8 cellular contexts compared by ENCODE assay signal in genomic region chr19:39539519-39540332, GRCh38.
A peak's percentile ranks its signal among the peaks of the same experiment; 100 is the strongest.
DNase-seq lines count a peak whose midpoint lies in the region; ATAC-seq, FAIRE-seq and TF ChIP-seq lines count a peak whose summit lies in the region.

A gene with protein sequence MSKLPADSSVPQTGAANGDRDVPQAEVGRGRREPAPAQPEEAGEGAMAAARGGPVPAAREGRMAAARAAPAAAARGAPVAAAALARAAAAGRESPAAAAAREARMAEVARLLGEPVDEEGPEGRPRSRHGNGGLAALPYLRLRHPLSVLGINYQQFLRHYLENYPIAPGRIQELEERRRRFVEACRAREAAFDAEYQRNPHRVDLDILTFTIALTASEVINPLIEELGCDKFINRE (minus strand): TSS chr19:39540161. CDS start chr19:39540079, 82 bp downstream.

- H3K4me2 ChIP-seq in OCI-LY3 (ENCODE audit: low read length), result peak within 1 kb of the TSS; percentile 97

- 0 out of 2 replicates have a peak, but pooled peaks cover 4% of the 10 kb centered on the region for H3K27me3 ChIP-seq in OCI-LY3 (ENCODE audit: low read depth, low read length)

- no peaks in the 10 kb centered on the region for H3K9me3 ChIP-seq in OCI-LY3 (ENCODE audit: insufficient read depth, low read length)

- peak within 1 kb of the TSS; percentile 94 for H3K4me3 ChIP-seq in OCI-LY3 (ENCODE audit: low read length)

- TF ChIP-seq CTCF in D721Med (IDR thresholded peaks at IDR 0.05; ENCODE audit: insufficient read depth, missing control alignments) (peak; percentile 83), OCI-LY3 (IDR thresholded peaks at IDR 0.05; ENCODE audit: low read depth, low read length) (peak; percentile 73)

- H3K4me1 ChIP-seq in OCI-LY3 (ENCODE audit: low read length), result peaks cover 17% of the 10 kb centered on the region

- no peak for FAIRE-seq in D721Med (lab: Jason Lieb, UNC)

- ATAC-seq in GM21515 (IDR thresholded peaks at IDR 0.05; ENCODE audit: unreplicated experiment), result peak; percentile 85

- H4K20me1 ChIP-seq in OCI-LY3 (ENCODE audit: insufficient read depth, low read length), result peaks cover 5% of the 10 kb centered on the region; the same call in 1 of the 2 replicates

- peak; percentile 93 for DNase-seq in D721Med (ENCODE audit: insufficient read length, low spot score)
- peak; percentile 95 for DNase-seq in HuH-7.5 (ENCODE audit: low spot score)
- DNase-seq in activated T-cell treated with anti-CD3 and anti-CD28 coated beads for 1 hour (ENCODE audit: low read depth), result peak; percentile 92
- peak; percentile 97 for DNase-seq in epidermal melanocyte (ENCODE audit: insufficient read length, low spot score)
- DNase-seq in middle frontal gyrus (ENCODE audit: extremely low spot score, low spot score), result peak; percentile 91
- peak; percentile 89 to 91 for DNase-seq in stimulated activated CD8-positive, alpha-beta memory T cell treated with anti-CD3 and anti-CD28 coated beads, Interleukin-2, amount 100 ng/mL, for 48 hours (ENCODE audit: low read depth in 2 of 2)

- H3K79me2 ChIP-seq in OCI-LY3 (ENCODE audit: low read length), result peaks cover 25% of the 10 kb centered on the region

- H3K36me3 ChIP-seq in OCI-LY3 (replicated peaks; ENCODE audit: low read depth, low read length), result peaks cover 4% of the 10 kb centered on the region

- peak within 1 kb of the TSS; percentile 60 for H3K27ac ChIP-seq in OCI-LY3 (ENCODE audit: low read length)

- H2AFZ ChIP-seq in OCI-LY3 (ENCODE audit: low read depth, low read length), result peak within 1 kb of the TSS; percentile 100

- H3K9ac ChIP-seq in OCI-LY3 (ENCODE audit: low read length), result peak within 1 kb of the TSS; percentile 88

Comparison
In these comparisons a context has a peak if more than half of its experiments do, and no peak if none do; other contexts are left out.
1. Peak in every context shown above with its lines: DNase-seq, ATAC-seq, H3K4me3 ChIP-seq and H3K27ac ChIP-seq.